In the genomic region with DNA sequence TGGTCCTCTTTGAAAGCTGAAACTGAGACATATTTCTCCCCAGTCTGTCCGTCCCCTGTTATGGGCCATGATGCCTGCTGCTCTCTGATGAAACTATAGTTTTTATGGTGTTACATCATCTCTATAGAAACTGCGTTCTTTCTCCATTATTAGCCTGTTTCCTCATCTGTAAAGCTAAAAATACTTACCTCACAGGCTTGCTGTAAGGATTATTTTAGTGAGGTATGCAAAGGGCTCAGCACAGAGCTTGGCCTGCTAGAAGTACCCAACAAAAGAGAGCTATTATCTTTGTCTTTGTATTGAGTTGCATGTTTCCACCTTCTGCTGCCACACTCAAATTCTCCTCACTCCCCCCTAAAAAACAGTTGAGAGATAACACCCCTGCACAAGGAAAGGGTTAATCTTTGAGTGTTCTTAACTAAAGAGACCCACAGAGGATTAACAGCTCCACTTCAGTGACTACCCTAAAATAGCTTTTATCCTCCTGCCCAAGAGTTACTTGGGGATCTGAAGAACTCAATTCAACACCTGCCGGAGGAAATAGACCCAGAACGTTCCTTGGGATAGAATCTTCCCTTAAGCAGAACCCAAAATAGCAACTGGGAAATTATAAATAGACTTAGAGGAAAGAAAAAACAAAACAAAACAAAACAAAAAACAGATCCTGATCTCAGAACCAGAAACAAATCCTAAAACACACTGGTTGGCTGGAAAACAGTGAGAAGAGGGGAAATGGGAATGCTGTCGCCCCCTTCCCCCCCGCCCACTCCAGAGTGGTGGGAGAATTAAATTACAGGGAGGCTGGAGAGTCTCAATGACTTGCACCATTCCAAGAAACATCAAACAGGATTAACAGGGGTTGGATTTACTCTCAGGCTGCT, we compare ENCODE assay signal across 8 cellular contexts. TPM values are rescaled to one million over a fixed set of nuclear protein-coding genes. Genes with fewer than 3 reads are reported as not detected.
DNase-seq lines count a peak whose midpoint lies in the region; ATAC-seq, FAIRE-seq and TF ChIP-seq lines count a peak whose summit lies in the region.

No MANE protein-coding gene starts in this region.

- H3K36me3 ChIP-seq in GM23338 (ENCODE audit: insufficient read depth) (peaks cover 22% of the 10 kb centered on the region), rectal smooth muscle tissue (ENCODE audit: control insufficient read depth, insufficient read depth, low read length) (peaks cover 7% of the 10 kb centered on the region)

- H3K4me1 Mint-ChIP-seq in GM23338, result peaks cover 49% of the 10 kb centered on the region

- peaks cover 94% of the 10 kb centered on the region for H3K79me2 ChIP-seq in GM23338 (replicated peaks; ENCODE audit: insufficient read depth)

- H3K27me3 Mint-ChIP-seq in GM23338 (ENCODE audit: insufficient read depth, low read depth, poor library complexity), result peaks cover 8% of the 10 kb centered on the region

- no peak for FAIRE-seq in urothelium cell line (lab: Jason Lieb, UNC)

- no peak overlapping the region for H2AFZ ChIP-seq in GM23338

- peaks cover 27% of the 10 kb centered on the region for H3F3A ChIP-seq in GM23338 (replicated peaks; ENCODE audit: low read depth)

- no peaks in the 10 kb centered on the region for H3K9me2 ChIP-seq in GM23338 (ENCODE audit: insufficient read depth)

- H3K9me3 Mint-ChIP-seq in GM23338, result no peaks in the 10 kb centered on the region

- H3K4me1 ChIP-seq in GM23338 (ENCODE audit: insufficient read depth), result peaks cover 44% of the 10 kb centered on the region
- peaks cover 20% of the 10 kb centered on the region for H3K4me1 ChIP-seq in rectal smooth muscle tissue (ENCODE audit: control insufficient read depth, insufficient read depth, low read length)

- H3K4me3 ChIP-seq in GM23338, result peak overlapping the region; percentile 100
- peak overlapping the region; percentile 94 for H3K4me3 ChIP-seq in rectal smooth muscle tissue (ENCODE audit: low read length)

- H4K20me1 ChIP-seq in GM23338 (replicated peaks; ENCODE audit: insufficient read depth), result peaks cover 51% of the 10 kb centered on the region

- H3K36me3 Mint-ChIP-seq in GM23338 (ENCODE audit: low read depth), result peaks cover 35% of the 10 kb centered on the region

- H3K27ac Mint-ChIP-seq in GM23338, result peak overlapping the region; percentile 25

- H3K4me3 Mint-ChIP-seq in GM23338, result peak overlapping the region; percentile 95

- DNase-seq in GM23338 (ENCODE audit: low spot score) (no peak), SIG-M5 treated with dmso at 0.1 percent for 504 hours (lab: John Stamatoyannopoulos, UW; ENCODE audit: unreplicated experiment) (peak; percentile 98), fibroblast of gingiva (ENCODE audit: low read depth) (peak; percentile 34), GOT3 (lab: John Stamatoyannopoulos, UW) (no peak), urothelium cell line (ENCODE audit: low spot score) (no peak)
- no peak for DNase-seq in stimulated activated CD4-positive, alpha-beta T cell treated with anti-CD3 and anti-CD28 coated beads, Interleukin-4, amount 100 ng/mL, for 24 hours
- no peak for DNase-seq in stimulated activated CD8-positive, alpha-beta memory T cell treated with anti-CD3 and anti-CD28 coated beads, Interleukin-4, amount 100 ng/mL, for 48 hours

- H3K9ac ChIP-seq in rectal smooth muscle tissue (ENCODE audit: low read length), result no peak overlapping the region

- TF ChIP-seq CTCF in GM23338 (conservative IDR thresholded peaks at IDR 0.05; ENCODE audit: low read depth in 2 of 2), result no peak

- ATAC-seq in GM23338, result no peak

- H3K27me3 ChIP-seq in GM23338 (ENCODE audit: insufficient read depth) (no peaks in the 10 kb centered on the region), rectal smooth muscle tissue (ENCODE audit: control insufficient read depth, insufficient read depth, low read length) (no peaks in the 10 kb centered on the region)

- H3K4me2 ChIP-seq in GM23338, result peak overlapping the region; percentile 100

- H3K27ac ChIP-seq in GM23338 (ENCODE audit: low read depth) (0 out of 2 replicates have a peak overlapping the region, but pooled peaks have one; percentile 4), rectal smooth muscle tissue (ENCODE audit: low read depth, low read length) (no peak overlapping the region)

TF ChIP-seq in GM23338, 12 proteins besides CTCF, POLR2A, EP300 and RAD21 (continues in another document):
- TF ChIP-seq CREB1 (CRISPR knock-in tag; IDR thresholded peaks at IDR 0.05; ENCODE audit: low read depth) (no peak), ZNF114 (CRISPR knock-in tag; IDR thresholded peaks at IDR 0.05) (no peak), EZH2 (IDR thresholded peaks at IDR 0.05; ENCODE audit: low read depth, unreplicated experiment) (no peak), EZH2phosphoT487 (IDR thresholded peaks at IDR 0.05; ENCODE audit: unreplicated experiment) (no peak), POLR2AphosphoS5 (IDR thresholded peaks at IDR 0.05; ENCODE audit: low read depth) (no peak), NANOG (IDR thresholded peaks at IDR 0.05; ENCODE audit: borderline replicate concordance) (no peak), ZNF331 (CRISPR knock-in tag; IDR thresholded peaks at IDR 0.05; ENCODE audit: low read depth) (no peak), STAT1 (IDR thresholded peaks at IDR 0.05; ENCODE audit: unreplicated experiment) (no peak)
- TF ChIP-seq, protein P1, sequence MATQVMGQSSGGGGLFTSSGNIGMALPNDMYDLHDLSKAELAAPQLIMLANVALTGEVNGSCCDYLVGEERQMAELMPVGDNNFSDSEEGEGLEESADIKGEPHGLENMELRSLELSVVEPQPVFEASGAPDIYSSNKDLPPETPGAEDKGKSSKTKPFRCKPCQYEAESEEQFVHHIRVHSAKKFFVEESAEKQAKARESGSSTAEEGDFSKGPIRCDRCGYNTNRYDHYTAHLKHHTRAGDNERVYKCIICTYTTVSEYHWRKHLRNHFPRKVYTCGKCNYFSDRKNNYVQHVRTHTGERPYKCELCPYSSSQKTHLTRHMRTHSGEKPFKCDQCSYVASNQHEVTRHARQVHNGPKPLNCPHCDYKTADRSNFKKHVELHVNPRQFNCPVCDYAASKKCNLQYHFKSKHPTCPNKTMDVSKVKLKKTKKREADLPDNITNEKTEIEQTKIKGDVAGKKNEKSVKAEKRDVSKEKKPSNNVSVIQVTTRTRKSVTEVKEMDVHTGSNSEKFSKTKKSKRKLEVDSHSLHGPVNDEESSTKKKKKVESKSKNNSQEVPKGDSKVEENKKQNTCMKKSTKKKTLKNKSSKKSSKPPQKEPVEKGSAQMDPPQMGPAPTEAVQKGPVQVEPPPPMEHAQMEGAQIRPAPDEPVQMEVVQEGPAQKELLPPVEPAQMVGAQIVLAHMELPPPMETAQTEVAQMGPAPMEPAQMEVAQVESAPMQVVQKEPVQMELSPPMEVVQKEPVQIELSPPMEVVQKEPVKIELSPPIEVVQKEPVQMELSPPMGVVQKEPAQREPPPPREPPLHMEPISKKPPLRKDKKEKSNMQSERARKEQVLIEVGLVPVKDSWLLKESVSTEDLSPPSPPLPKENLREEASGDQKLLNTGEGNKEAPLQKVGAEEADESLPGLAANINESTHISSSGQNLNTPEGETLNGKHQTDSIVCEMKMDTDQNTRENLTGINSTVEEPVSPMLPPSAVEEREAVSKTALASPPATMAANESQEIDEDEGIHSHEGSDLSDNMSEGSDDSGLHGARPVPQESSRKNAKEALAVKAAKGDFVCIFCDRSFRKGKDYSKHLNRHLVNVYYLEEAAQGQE (IDR thresholded peaks at IDR 0.05; ENCODE audit: unreplicated experiment), result no peak

RNA-seq across cellular contexts. Expression of a gene that starts 1.8 kb away (rescaled TPM):
- total RNA-seq in GM23338 (2014; rRNA removed; shearing (Covaris generic)), result 28.2 and 32.0 TPM in 2 replicates
- polyA plus RNA-seq in GM23338 (2016; fragmentation: Nextera tagmentation; extraction: Ambion mirVana), result 13.2 and 14.1 TPM in 2 replicates

RNA-seq across cellular contexts. Expression of a gene that starts 1.9 kb away (rescaled TPM):
- total RNA-seq in GM23338 (2014; rRNA removed; shearing (Covaris generic)), result 34.0 and 34.8 TPM in 2 replicates
- polyA plus RNA-seq in GM23338 (2016; fragmentation: Nextera tagmentation; extraction: Ambion mirVana), result 9.3 and 10.3 TPM in 2 replicates

Comparison
In these comparisons a context has a peak if more than half of its experiments do, and no peak if none do; other contexts are left out.
1. DNase-seq: peak in SIG-M5 treated with dmso at 0.1 percent for 504 hours (single experiment) and fibroblast of gingiva (single experiment); none in GM23338 (single experiment), GOT3 (single experiment), stimulated activated CD4-positive, alpha-beta T cell treated with anti-CD3 and anti-CD28 coated beads, Interleukin-4, amount 100 ng/mL, for 24 hours (single experiment), stimulated activated CD8-positive, alpha-beta memory T cell treated with anti-CD3 and anti-CD28 coated beads, Interleukin-4, amount 100 ng/mL, for 48 hours (single experiment) and urothelium cell line (single experiment).